In genomic region chr7:602341-603141, GRCh38 we compare ENCODE assay signal across 1 cellular context.
A peak's percentile ranks its signal among the peaks of the same experiment; 100 is the strongest.
TF ChIP-seq lines count a peak whose summit lies in the region.

No MANE protein-coding gene starts in this region.

TF ChIP-seq in GM12878, 131 proteins besides CTCF, POLR2A, EP300 and RAD21 (continued from another document and continues in another):
- 0 out of 4 replicates have a peak, but pooled peaks of 1 of the 2 experiments have one; percentile 12 for TF ChIP-seq SRF (IDR thresholded peaks at IDR 0.05; ENCODE audit: low read depth in 2 of 2, low read length in 2 of 2)
- no peak for TF ChIP-seq POU2F2 (IDR thresholded peaks at IDR 0.05; ENCODE audit: borderline replicate concordance, low read depth, low read length)
- TF ChIP-seq ATF7 (IDR thresholded peaks at IDR 0.05; ENCODE audit: low read depth), result no peak
- TF ChIP-seq MEF2A (IDR thresholded peaks at IDR 0.05; ENCODE audit: insufficient read depth, low read depth, low read length), result no peak
- TF ChIP-seq CBX5 (IDR thresholded peaks at IDR 0.05; ENCODE audit: low read depth), result no peak
- TF ChIP-seq KAT2A (conservative IDR thresholded peaks at IDR 0.05; ENCODE audit: control insufficient read depth, low read depth, low read length), result no peak
- no peak for TF ChIP-seq ASH2L (IDR thresholded peaks at IDR 0.05; ENCODE audit: borderline replicate concordance, low read depth)
- TF ChIP-seq GATAD2B (conservative IDR thresholded peaks at IDR 0.05; ENCODE audit: low read depth), result peak; percentile 73
- no peak for TF ChIP-seq SUZ12 (IDR thresholded peaks at IDR 0.05; ENCODE audit: unreplicated experiment)
- TF ChIP-seq EED (IDR thresholded peaks at IDR 0.05; ENCODE audit: low read depth), result no peak; the same call in 1 of the 2 replicates
- no peak for TF ChIP-seq POLR2AphosphoS5 (IDR thresholded peaks at IDR 0.05; ENCODE audit: low read length)
- no peak for TF ChIP-seq ELK1 (IDR thresholded peaks at IDR 0.05; ENCODE audit: low read depth, low read length)
- no peak for TF ChIP-seq PAX8 (IDR thresholded peaks at IDR 0.05)
- TF ChIP-seq RFX5 (IDR thresholded peaks at IDR 0.05; ENCODE audit: low read depth, low read length), result no peak
- no peak for TF ChIP-seq SIX5 (IDR thresholded peaks at IDR 0.05; ENCODE audit: low read depth, low read length, severe bottlenecking)
- TF ChIP-seq SKIL (IDR thresholded peaks at IDR 0.05; ENCODE audit: low read depth, poor library complexity, severe bottlenecking), result no peak
- TF ChIP-seq SMAD5 (IDR thresholded peaks at IDR 0.05; ENCODE audit: low read depth), result no peak
- no peak for TF ChIP-seq ZSCAN29 (IDR thresholded peaks at IDR 0.05)
- TF ChIP-seq, protein P1, sequence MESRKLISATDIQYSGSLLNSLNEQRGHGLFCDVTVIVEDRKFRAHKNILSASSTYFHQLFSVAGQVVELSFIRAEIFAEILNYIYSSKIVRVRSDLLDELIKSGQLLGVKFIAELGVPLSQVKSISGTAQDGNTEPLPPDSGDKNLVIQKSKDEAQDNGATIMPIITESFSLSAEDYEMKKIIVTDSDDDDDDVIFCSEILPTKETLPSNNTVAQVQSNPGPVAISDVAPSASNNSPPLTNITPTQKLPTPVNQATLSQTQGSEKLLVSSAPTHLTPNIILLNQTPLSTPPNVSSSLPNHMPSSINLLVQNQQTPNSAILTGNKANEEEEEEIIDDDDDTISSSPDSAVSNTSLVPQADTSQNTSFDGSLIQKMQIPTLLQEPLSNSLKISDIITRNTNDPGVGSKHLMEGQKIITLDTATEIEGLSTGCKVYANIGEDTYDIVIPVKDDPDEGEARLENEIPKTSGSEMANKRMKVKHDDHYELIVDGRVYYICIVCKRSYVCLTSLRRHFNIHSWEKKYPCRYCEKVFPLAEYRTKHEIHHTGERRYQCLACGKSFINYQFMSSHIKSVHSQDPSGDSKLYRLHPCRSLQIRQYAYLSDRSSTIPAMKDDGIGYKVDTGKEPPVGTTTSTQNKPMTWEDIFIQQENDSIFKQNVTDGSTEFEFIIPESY (IDR thresholded peaks at IDR 0.05), result no peak
- peak; percentile 9; the same call in 1 of the 2 replicates for TF ChIP-seq MAX (IDR thresholded peaks at IDR 0.05; ENCODE audit: low read depth, low read length)
- TF ChIP-seq DPF2 (IDR thresholded peaks at IDR 0.05), result peak; percentile 82
- no peak for TF ChIP-seq BCLAF1 (IDR thresholded peaks at IDR 0.05)
- no peak for TF ChIP-seq SIN3A (IDR thresholded peaks at IDR 0.05; ENCODE audit: low read depth, low read length)
- TF ChIP-seq CBX3 (IDR thresholded peaks at IDR 0.05; ENCODE audit: borderline replicate concordance, low read depth), result no peak
- TF ChIP-seq, protein P2, sequence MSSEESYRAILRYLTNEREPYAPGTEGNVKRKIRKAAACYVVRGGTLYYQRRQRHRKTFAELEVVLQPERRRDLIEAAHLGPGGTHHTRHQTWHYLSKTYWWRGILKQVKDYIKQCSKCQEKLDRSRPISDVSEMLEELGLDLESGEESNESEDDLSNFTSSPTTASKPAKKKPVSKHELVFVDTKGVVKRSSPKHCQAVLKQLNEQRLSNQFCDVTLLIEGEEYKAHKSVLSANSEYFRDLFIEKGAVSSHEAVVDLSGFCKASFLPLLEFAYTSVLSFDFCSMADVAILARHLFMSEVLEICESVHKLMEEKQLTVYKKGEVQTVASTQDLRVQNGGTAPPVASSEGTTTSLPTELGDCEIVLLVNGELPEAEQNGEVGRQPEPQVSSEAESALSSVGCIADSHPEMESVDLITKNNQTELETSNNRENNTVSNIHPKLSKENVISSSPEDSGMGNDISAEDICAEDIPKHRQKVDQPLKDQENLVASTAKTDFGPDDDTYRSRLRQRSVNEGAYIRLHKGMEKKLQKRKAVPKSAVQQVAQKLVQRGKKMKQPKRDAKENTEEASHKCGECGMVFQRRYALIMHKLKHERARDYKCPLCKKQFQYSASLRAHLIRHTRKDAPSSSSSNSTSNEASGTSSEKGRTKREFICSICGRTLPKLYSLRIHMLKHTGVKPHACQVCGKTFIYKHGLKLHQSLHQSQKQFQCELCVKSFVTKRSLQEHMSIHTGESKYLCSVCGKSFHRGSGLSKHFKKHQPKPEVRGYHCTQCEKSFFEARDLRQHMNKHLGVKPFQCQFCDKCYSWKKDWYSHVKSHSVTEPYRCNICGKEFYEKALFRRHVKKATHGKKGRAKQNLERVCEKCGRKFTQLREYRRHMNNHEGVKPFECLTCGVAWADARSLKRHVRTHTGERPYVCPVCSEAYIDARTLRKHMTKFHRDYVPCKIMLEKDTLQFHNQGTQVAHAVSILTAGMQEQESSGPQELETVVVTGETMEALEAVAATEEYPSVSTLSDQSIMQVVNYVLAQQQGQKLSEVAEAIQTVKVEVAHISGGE (CRISPR knock-in tag; IDR thresholded peaks at IDR 0.05), result no peak
- TF ChIP-seq HDAC6 (IDR thresholded peaks at IDR 0.05; ENCODE audit: unreplicated experiment), result no peak
- no peak for TF ChIP-seq NFXL1 (IDR thresholded peaks at IDR 0.05; ENCODE audit: borderline replicate concordance)
- no peak for TF ChIP-seq FOS (IDR thresholded peaks at IDR 0.05; ENCODE audit: borderline replicate concordance, extremely low read depth, insufficient read length)
- TF ChIP-seq MYB (IDR thresholded peaks at IDR 0.05; ENCODE audit: borderline replicate concordance, low read depth, low read length), result no peak
- TF ChIP-seq ZNF622 (IDR thresholded peaks at IDR 0.05), result no peak
- no peak for TF ChIP-seq SMAD1 (IDR thresholded peaks at IDR 0.05; ENCODE audit: low read depth, partially characterized antibody)
- TF ChIP-seq, protein P3, sequence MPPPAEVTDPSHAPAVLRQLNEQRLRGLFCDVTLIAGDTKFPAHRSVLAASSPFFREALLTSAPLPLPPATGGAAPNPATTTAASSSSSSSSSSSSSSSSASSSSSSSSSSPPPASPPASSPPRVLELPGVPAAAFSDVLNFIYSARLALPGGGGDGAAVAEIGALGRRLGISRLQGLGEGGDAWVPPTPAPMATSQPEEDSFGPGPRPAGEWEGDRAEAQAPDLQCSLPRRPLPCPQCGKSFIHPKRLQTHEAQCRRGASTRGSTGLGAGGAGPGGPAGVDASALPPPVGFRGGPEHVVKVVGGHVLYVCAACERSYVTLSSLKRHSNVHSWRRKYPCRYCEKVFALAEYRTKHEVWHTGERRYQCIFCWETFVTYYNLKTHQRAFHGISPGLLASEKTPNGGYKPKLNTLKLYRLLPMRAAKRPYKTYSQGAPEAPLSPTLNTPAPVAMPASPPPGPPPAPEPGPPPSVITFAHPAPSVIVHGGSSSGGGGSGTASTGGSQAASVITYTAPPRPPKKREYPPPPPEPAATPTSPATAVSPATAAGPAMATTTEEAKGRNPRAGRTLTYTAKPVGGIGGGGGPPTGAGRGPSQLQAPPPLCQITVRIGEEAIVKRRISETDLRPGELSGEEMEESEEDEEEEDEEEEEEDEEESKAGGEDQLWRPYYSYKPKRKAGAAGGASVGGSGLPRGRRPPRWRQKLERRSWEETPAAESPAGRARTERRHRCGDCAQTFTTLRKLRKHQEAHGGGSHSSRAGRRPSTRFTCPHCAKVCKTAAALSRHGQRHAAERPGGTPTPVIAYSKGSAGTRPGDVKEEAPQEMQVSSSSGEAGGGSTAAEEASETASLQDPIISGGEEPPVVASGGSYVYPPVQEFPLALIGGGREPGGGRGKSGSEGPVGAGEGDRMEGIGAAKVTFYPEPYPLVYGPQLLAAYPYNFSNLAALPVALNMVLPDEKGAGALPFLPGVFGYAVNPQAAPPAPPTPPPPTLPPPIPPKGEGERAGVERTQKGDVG (CRISPR knock-in tag; IDR thresholded peaks at IDR 0.05), result no peak
- no peak for TF ChIP-seq ZNF207 (IDR thresholded peaks at IDR 0.05; ENCODE audit: borderline replicate concordance)
- TF ChIP-seq FOXM1 (IDR thresholded peaks at IDR 0.05; ENCODE audit: low read depth, low read length), result no peak
- TF ChIP-seq POLR2AphosphoS2 (IDR thresholded peaks at IDR 0.05; ENCODE audit: low read depth, low read length), result no peak
- no peak for TF ChIP-seq GABPA (IDR thresholded peaks at IDR 0.05; ENCODE audit: low read depth)
- no peak for TF ChIP-seq CHD4 (IDR thresholded peaks at IDR 0.05)
- no peak for TF ChIP-seq MYC (IDR thresholded peaks at IDR 0.05; ENCODE audit: insufficient read depth, insufficient read length, insufficient replicate concordance, low read length, severe bottlenecking)
- peak; percentile 9; the same call in 1 of the 2 replicates for TF ChIP-seq MTA2 (IDR thresholded peaks at IDR 0.05; ENCODE audit: low read depth)
- TF ChIP-seq, protein P4, sequence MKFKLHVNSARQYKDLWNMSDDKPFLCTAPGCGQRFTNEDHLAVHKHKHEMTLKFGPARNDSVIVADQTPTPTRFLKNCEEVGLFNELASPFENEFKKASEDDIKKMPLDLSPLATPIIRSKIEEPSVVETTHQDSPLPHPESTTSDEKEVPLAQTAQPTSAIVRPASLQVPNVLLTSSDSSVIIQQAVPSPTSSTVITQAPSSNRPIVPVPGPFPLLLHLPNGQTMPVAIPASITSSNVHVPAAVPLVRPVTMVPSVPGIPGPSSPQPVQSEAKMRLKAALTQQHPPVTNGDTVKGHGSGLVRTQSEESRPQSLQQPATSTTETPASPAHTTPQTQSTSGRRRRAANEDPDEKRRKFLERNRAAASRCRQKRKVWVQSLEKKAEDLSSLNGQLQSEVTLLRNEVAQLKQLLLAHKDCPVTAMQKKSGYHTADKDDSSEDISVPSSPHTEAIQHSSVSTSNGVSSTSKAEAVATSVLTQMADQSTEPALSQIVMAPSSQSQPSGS (IDR thresholded peaks at IDR 0.05; ENCODE audit: low read length), result no peak
- no peak for TF ChIP-seq ZNF384 (IDR thresholded peaks at IDR 0.05; ENCODE audit: borderline replicate concordance, low read depth, low read length)
- TF ChIP-seq NR2C2 (IDR thresholded peaks at IDR 0.05; ENCODE audit: borderline replicate concordance, control insufficient read depth, insufficient read length, low read depth), result no peak
- TF ChIP-seq CBFB (IDR thresholded peaks at IDR 0.05; ENCODE audit: low read depth), result peak; percentile 68
- TF ChIP-seq TAF1 (IDR thresholded peaks at IDR 0.05; ENCODE audit: borderline replicate concordance, low read depth, low read length), result no peak
- TF ChIP-seq RUNX3 (IDR thresholded peaks at IDR 0.05; ENCODE audit: low read length), result peak; percentile 48; the same call in 1 of the 2 replicates
- peak; percentile 85 for TF ChIP-seq NR2F1 (conservative IDR thresholded peaks at IDR 0.05)
